ENCODE assay signal across 11 cellular contexts in genomic region chr4:76690906-76691275, GRCh38.
DNase-seq lines count a peak whose midpoint lies in the region; ATAC-seq, FAIRE-seq and TF ChIP-seq lines count a peak whose summit lies in the region.
"Had no signal": no experiment of that assay in that cellular context is flagged by ENCODE, and none has a peak within 500 bp of the region (broad histone marks: within the 10 kb centered on the region; RNA-seq: fewer than 3 reads in every experiment).

No MANE protein-coding gene starts in this region.

- H3K36me3 Mint-ChIP-seq in natural killer cell, result no peaks in the 10 kb centered on the region
- H3K36me3 Mint-ChIP-seq in activated naive CD4-positive, alpha-beta T cell treated with anti-CD3 and anti-CD28 coated beads, Interleukin-2, amount 50 U/mL, for 72 hours, result peaks cover 0 to 5% of the 10 kb centered on the region in 2 donors

- peak; percentile 45 for FAIRE-seq in endometrium (lab: Jason Lieb, UNC)

- no peak for ATAC-seq in natural killer cell
- ATAC-seq in activated naive CD4-positive, alpha-beta T cell treated with anti-CD3 and anti-CD28 coated beads, Interleukin-2, amount 50 U/mL, for 72 hours, result no peak
- ATAC-seq in lower lobe of right lung, result no peak

- H3K4me1 Mint-ChIP-seq in natural killer cell, result peaks cover 5 to 14% of the 10 kb centered on the region in 2 donors

- no peaks in the 10 kb centered on the region for H3K9me3 Mint-ChIP-seq in natural killer cell
- H3K9me3 Mint-ChIP-seq in activated naive CD4-positive, alpha-beta T cell treated with anti-CD3 and anti-CD28 coated beads, Interleukin-2, amount 50 U/mL, for 72 hours, result no peaks in the 10 kb centered on the region
- H3K9me3 Mint-ChIP-seq: T-helper 1 cell treated with Interleukin-12 subunit alpha and Interleukin-12 subunit beta and Interleukin-4 antibody, amounts not matched to agents 30 μg/mL and 1 μg/mL, for 36 hours had no signal

- H3K4me3 ChIP-seq in neuron (ENCODE audit: low read length) (peak overlapping the region; percentile 84), lower lobe of right lung (no peak overlapping the region)

- intact Hi-C loops in natural killer cell (cut with micrococcal nuclease), result no loop called here
- intact Hi-C loops in lower lobe of right lung (cut with DNase I), result no loop called here

- H3K27me3 ChIP-seq in neuron (ENCODE audit: insufficient read depth, low read length), result no peaks in the 10 kb centered on the region
- H3K27me3 ChIP-seq in lower lobe of right lung (ENCODE audit: low read depth), result peaks cover 17% of the 10 kb centered on the region

- peaks cover 43 to 59% of the 10 kb centered on the region in 2 donors for H3K27me3 Mint-ChIP-seq in natural killer cell (ENCODE audit: low read depth in 2 of 2)

- no peak overlapping the region for H3K27ac Mint-ChIP-seq in natural killer cell
- no peak overlapping the region for H3K27ac Mint-ChIP-seq in activated naive CD4-positive, alpha-beta T cell treated with anti-CD3 and anti-CD28 coated beads, Interleukin-2, amount 50 U/mL, for 72 hours
- H3K27ac Mint-ChIP-seq: T-helper 1 cell treated with Interleukin-12 subunit alpha and Interleukin-12 subunit beta and Interleukin-4 antibody, amounts not matched to agents 30 μg/mL and 1 μg/mL, for 36 hours had no signal

- no peak for TF ChIP-seq CTCF in natural killer cell (IDR thresholded peaks at IDR 0.05)
- no peak for TF ChIP-seq CTCF in lower lobe of right lung (IDR thresholded peaks at IDR 0.05)

- no peak overlapping the region for H3K27ac ChIP-seq in lower lobe of right lung
- H3K27ac ChIP-seq in caudate nucleus (ENCODE audit: low read depth, low read length), result no peak overlapping the region

- H3K4me3 Mint-ChIP-seq in natural killer cell, result no peak overlapping the region

- H3K4me1 ChIP-seq in neuron (ENCODE audit: insufficient read depth, low read length) (peaks cover 57% of the 10 kb centered on the region), lower lobe of right lung (peaks cover 24% of the 10 kb centered on the region)

- H2AFZ ChIP-seq in neuron (ENCODE audit: low read depth, low read length), result no peak overlapping the region

- peaks cover 6% of the 10 kb centered on the region for H3K36me3 ChIP-seq in neuron (ENCODE audit: insufficient read depth, low read length)
- H3K36me3 ChIP-seq in lower lobe of right lung, result no peaks in the 10 kb centered on the region

- DNase-seq in DMS153 (lab: John Stamatoyannopoulos, UW) (peak; percentile 53), NCI-H2081 (lab: John Stamatoyannopoulos, UW) (peak; percentile 11 to 70), natural killer cell (no peak), lower lobe of right lung (no peak), caudate nucleus (lab: John Stamatoyannopoulos, UW) (no peak)
- DNase-seq in activated naive CD4-positive, alpha-beta T cell treated with anti-CD3 and anti-CD28 coated beads, Interleukin-2, amount 50 U/mL, for 72 hours (ENCODE audit: low spot score in 2 of 2), result no peak
- DNase-seq: activated T-cell treated with anti-CD3 and anti-CD28 coated beads for 4 hours, occipital lobe had no signal

- H3K9me3 ChIP-seq in neuron (ENCODE audit: low read length), result no peaks in the 10 kb centered on the region
- no peaks in the 10 kb centered on the region for H3K9me3 ChIP-seq in lower lobe of right lung

Comparison
In these comparisons a context has a peak if more than half of its experiments do, and no peak if none do; other contexts are left out.
1. DNase-seq: peak in DMS153 (single experiment) and NCI-H2081 (2 of 2); none in natural killer cell (single experiment), activated naive CD4-positive, alpha-beta T cell treated with anti-CD3 and anti-CD28 coated beads, Interleukin-2, amount 50 U/mL, for 72 hours (0 of 2), lower lobe of right lung (single experiment) and caudate nucleus (0 of 61).